ENCODE assay signal across 24 cellular contexts in genomic region chr19:35859414-35859813, GRCh38. TPM values are rescaled to one million over a fixed set of nuclear protein-coding genes. Genes with fewer than 3 reads are reported as not detected.
A peak's percentile ranks its signal among the peaks of the same experiment; 100 is the strongest.
DNase-seq lines count a peak whose midpoint lies in the region; ATAC-seq, FAIRE-seq and TF ChIP-seq lines count a peak whose summit lies in the region.
"Had no signal": no experiment of that assay in that cellular context is flagged by ENCODE, and none has a peak within 500 bp of the region (broad histone marks: within the 10 kb centered on the region; RNA-seq: fewer than 3 reads in every experiment).

No MANE protein-coding gene starts in this region.

- POLR2A ChIA-PET in HEK293 (lab: Yijun Ruan, JAX): interaction anchor here (0.7 to 2.9 kb wide), 2 partner anchors 11 to 41 kb away, joined by 3 to 11 read pairs; partner anchors contain the start of gene NFKBID
- POLR2A ChIA-PET in WTC11 (lab: Charles Lee): interaction anchor here (0.5 kb wide), 1 partner anchor 86 kb away, joined by 3 read pairs; no protein-coding TSS in a partner anchor
- POLR2A ChIA-PET in CD4-positive, alpha-beta T cell (lab: Charles Lee): no interaction called here

- no peaks in the 10 kb centered on the region for H3K4me1 ChIP-seq in HEK293 (ENCODE audit: control insufficient read depth, insufficient read depth, low read length)
- H3K4me1 ChIP-seq in pancreas: peaks cover 6 to 18% (median 17%) of the 10 kb centered on the region in 3 donors
- H3K4me1 ChIP-seq: BE2C had no signal

- no peaks in the 10 kb centered on the region for H3K9me3 ChIP-seq in HEK293 (ENCODE audit: control insufficient read depth, insufficient read depth, low read depth, low read length)
- no peaks in the 10 kb centered on the region for H3K9me3 ChIP-seq in pancreas
- H3K9me3 ChIP-seq in CD4-positive, alpha-beta T cell (ENCODE audit: control insufficient read depth, low read length): no peaks in the 10 kb centered on the region
- H3K9me3 ChIP-seq: BE2C, Caco-2 had no signal

- no peaks in the 10 kb centered on the region for H3K36me3 Mint-ChIP-seq in WTC11
- H3K36me3 Mint-ChIP-seq in neural crest cell (ENCODE audit: low read depth): no peaks in the 10 kb centered on the region
- no peaks in the 10 kb centered on the region for H3K36me3 Mint-ChIP-seq in CD4-positive, alpha-beta T cell (ENCODE audit: low read depth)

- H3K27me3 Mint-ChIP-seq in WTC11 (ENCODE audit: low read depth) (peaks cover 94% of the 10 kb centered on the region), neural crest cell (ENCODE audit: low read depth) (peaks cover 55% of the 10 kb centered on the region)
- peaks cover 81% of the 10 kb centered on the region for H3K27me3 Mint-ChIP-seq in CD4-positive, alpha-beta T cell

- H3K36me3 ChIP-seq in HEK293 (ENCODE audit: control insufficient read depth in 2 of 2, insufficient read depth in 1 of 2, low read length in 2 of 2) (no peaks in the 10 kb centered on the region), pancreas (peaks cover 0 to 5% (median 0%) of the 10 kb centered on the region in 3 donors)
- H3K36me3 ChIP-seq: BE2C had no signal

- H3K4me3 ChIP-seq in HEK293 (ENCODE audit: low read depth, low read length) (no peak overlapping the region), pancreas (no peak overlapping the region)

- TF ChIP-seq CTCF in HEK293 (tag by site-specific recombination; IDR thresholded peaks at IDR 0.05) (no peak), WTC11 (IDR thresholded peaks at IDR 0.05) (no peak), neural crest cell (conservative IDR thresholded peaks at IDR 0.05) (no peak), pancreas (IDR thresholded peaks at IDR 0.05) (no peak)
- no peak for TF ChIP-seq CTCF in CD4-positive, alpha-beta T cell (IDR thresholded peaks at IDR 0.05)

- H3K9me3 Mint-ChIP-seq in WTC11: no peaks in the 10 kb centered on the region
- no peaks in the 10 kb centered on the region for H3K9me3 Mint-ChIP-seq in neural crest cell
- H3K9me3 Mint-ChIP-seq in CD4-positive, alpha-beta T cell: no peaks in the 10 kb centered on the region
- H3K9me3 Mint-ChIP-seq: H9 had no signal

- H3K27ac Mint-ChIP-seq in WTC11 (no peak overlapping the region), neural crest cell (ENCODE audit: unreplicated experiment) (no peak overlapping the region)
- H3K27ac Mint-ChIP-seq in CD4-positive, alpha-beta T cell: no peak overlapping the region
- H3K27ac Mint-ChIP-seq: CD4-positive, CD25-positive, alpha-beta regulatory T cell; H9 had no signal

- CTCF ChIA-PET in HEK293 (lab: Yijun Ruan, JAX) (interaction anchor here (1.0 to 1.4 kb wide), 3 partner anchors 9 to 39 kb away, joined by 3 to 4 read pairs (median 4); no protein-coding TSS in a partner anchor), WTC11 (lab: Charles Lee) (interaction anchor here (1.2 to 3.2 kb wide), 4 partner anchors 9 to 74 kb away, joined by 4 to 36 read pairs (median 25); partner anchors contain the start of gene APLP1)
- CTCF ChIA-PET in CD4-positive, alpha-beta T cell (lab: Charles Lee): no interaction called here

- intact Hi-C loops in pancreas (cut with DNase I) (no loop called here), left colon (cut with DNase I, micrococcal nuclease) (no loop called here)
- intact Hi-C loops in CD4-positive, alpha-beta T cell (cut with DNase I, micrococcal nuclease): no loop called here

- H3K4me3 Mint-ChIP-seq in WTC11: peak overlapping the region; percentile 35
- H3K4me3 Mint-ChIP-seq in neural crest cell: peak overlapping the region; percentile 59
- H3K4me3 Mint-ChIP-seq in CD4-positive, alpha-beta T cell: no peak overlapping the region
- H3K4me3 Mint-ChIP-seq: CD4-positive, CD25-positive, alpha-beta regulatory T cell had no signal

- H3K4me1 Mint-ChIP-seq in WTC11: peaks cover 28% of the 10 kb centered on the region
- peaks cover 50% of the 10 kb centered on the region for H3K4me1 Mint-ChIP-seq in neural crest cell
- peaks cover 5% of the 10 kb centered on the region for H3K4me1 Mint-ChIP-seq in CD4-positive, alpha-beta T cell (ENCODE audit: low read depth)

- no peak for FAIRE-seq in pancreas (lab: Jason Lieb, UNC)
- FAIRE-seq: A204.1, D721Med, GM12892, GM18507, H1 had no signal

- WGBS in pancreas, 2 donors: 39 to 46% methylated on average over 4 of the region's 4 CpGs

- DNase-seq in WTC11 (ENCODE audit: low spot score) (no peak), neural crest cell (ENCODE audit: low read depth, low spot score) (no peak), pancreas (peak in 4 of 6 donors; percentile 42 to 60 (median 50)), NCI-H2171 (lab: John Stamatoyannopoulos, UW) (no peak), GM19238 (ENCODE audit: insufficient read length, low spot score) (no peak), left colon (no peak)
- DNase-seq in CD4-positive, alpha-beta T cell: no peak
- DNase-seq: ACHN; BE2C; C1 segment of cervical spinal cord; Caco-2; CD4-positive, CD25-positive, alpha-beta regulatory T cell; DMS79; GDM1; H9 had no signal

- no peak for ATAC-seq in WTC11
- peak in 1 of 4 donors; percentile 12 for ATAC-seq in pancreas
- ATAC-seq in CD4-positive, alpha-beta T cell (ENCODE audit: poor library complexity): no peak
- ATAC-seq in left colon: no peak

- no peak overlapping the region for H3K27ac ChIP-seq in HEK293 (ENCODE audit: extremely low read depth, low read depth, low read length)
- H3K27ac ChIP-seq in pancreas: no peak overlapping the region
- no peak overlapping the region for H3K27ac ChIP-seq in CD4-positive, alpha-beta T cell (ENCODE audit: low read depth, low read length)
- H3K27ac ChIP-seq: HL-60 had no signal

- no peaks in the 10 kb centered on the region for H3K27me3 ChIP-seq in pancreas
- H3K27me3 ChIP-seq in CD4-positive, alpha-beta T cell (ENCODE audit: control insufficient read depth, insufficient read depth, low read length): peaks cover 58% of the 10 kb centered on the region
- H3K27me3 ChIP-seq: BE2C had no signal

TF ChIP-seq in HEK293, 187 proteins besides CTCF, POLR2A, EP300 and RAD21 (continues in another document):
- 0 out of 2 replicates have a peak, but pooled peaks have one; percentile 29 for TF ChIP-seq ZBTB6 (tag by site-specific recombination; IDR thresholded peaks at IDR 0.05)

TF ChIP-seq in WTC11, 78 proteins besides CTCF, POLR2A, EP300 and RAD21:
- no peak for TF ChIP-seq SOX15 (CRISPR knock-in tag; IDR thresholded peaks at IDR 0.05)
- TF ChIP-seq E2F1 (CRISPR knock-in tag; IDR thresholded peaks at IDR 0.05): no peak
- no peak for TF ChIP-seq HMGA2 (CRISPR knock-in tag; IDR thresholded peaks at IDR 0.05)
- no peak for TF ChIP-seq NFATC4 (CRISPR knock-in tag; IDR thresholded peaks at IDR 0.05)
- TF ChIP-seq MYBL2 (CRISPR knock-in tag; IDR thresholded peaks at IDR 0.05): no peak

RNA-seq across cellular contexts. Expression of gene KIRREL2, which starts 2.7 kb away (rescaled TPM):
- total RNA-seq in WTC11 (2021) (4.7 to 5.3 TPM (median 4.9 TPM) in 3 replicates), neural crest cell (4.5 and 5.2 TPM in 2 replicates), pancreas (10 to 100 TPM; 28.5 to 89.0 (median 47.9) TPM), left colon (under 1 TPM in 1 of 2 donors, not detected in 1; 0.11 TPM)
- 10 to 100 TPM; 38.1 to 49.7 TPM for polyA plus RNA-seq in pancreas
- total RNA-seq in CD4-positive, alpha-beta T cell: under 1 TPM in 1 of 2 experiments, not detected in 1; 0.14 TPM
- total RNA-seq: CD4-positive, CD25-positive, alpha-beta regulatory T cell; HT1080 had no signal
- polyA plus RNA-seq: CD4-positive, CD25-positive, alpha-beta regulatory T cell had no signal

RNA-seq across cellular contexts. Expression of gene NPHS1, which starts 7.1 kb away (rescaled TPM):
- 0.61 to 1.7 TPM (median 1.7 TPM) in 3 replicates for total RNA-seq in WTC11 (2021)
- total RNA-seq in neural crest cell: not detected in 2 replicates
- 10 to 100 TPM; 11.5 to 21.3 (median 15.1) TPM for total RNA-seq in pancreas
- polyA plus RNA-seq in pancreas: 10 to 100 TPM; 17.1 to 32.3 TPM
- not detected for total RNA-seq in CD4-positive, alpha-beta T cell
- total RNA-seq in left colon: not detected
- total RNA-seq: Caco-2; CD4-positive, CD25-positive, alpha-beta regulatory T cell; Daoy; HT1080 had no signal
- polyA plus RNA-seq: CD4-positive, CD25-positive, alpha-beta regulatory T cell had no signal

RNA-seq across cellular contexts. Expression of gene APLP1, which starts 9.0 kb away (rescaled TPM):
- 15.5 to 24.0 TPM (median 20.2 TPM) in 3 replicates for total RNA-seq in WTC11 (2021)
- total RNA-seq in neural crest cell: 140 and 143 TPM in 2 replicates
- total RNA-seq in pancreas: 10 to 100 TPM; 39.2 to 71.8 (median 47.1) TPM
- 100 to 1,000 TPM; 100 to 154 TPM for polyA plus RNA-seq in pancreas
- total RNA-seq in CD4-positive, alpha-beta T cell: not detected
- total RNA-seq in left colon: 1 to 10 TPM; 1.8 to 4.7 TPM
- total RNA-seq: CD4-positive, CD25-positive, alpha-beta regulatory T cell had no signal
- polyA plus RNA-seq: CD4-positive, CD25-positive, alpha-beta regulatory T cell had no signal

RNA-seq across cellular contexts. Expression of gene NFKBID, which starts 40.9 kb away (rescaled TPM):
- total RNA-seq in WTC11 (2021): 10.6 to 13.9 TPM (median 12.8 TPM) in 3 replicates
- total RNA-seq in neural crest cell: 6.4 and 8.0 TPM in 2 replicates
- 10 to 100 TPM in 1 of 6 donors, 1 to 10 TPM in 5; 3.1 to 10.4 (median 4.2) TPM for total RNA-seq in pancreas
- 10 to 100 TPM; 15.7 to 16.7 TPM for polyA plus RNA-seq in pancreas
- total RNA-seq in CD4-positive, alpha-beta T cell: 10 to 100 TPM; 26.5 to 30.1 TPM
- total RNA-seq in left colon: 10 to 100 TPM; 10.0 to 10.1 TPM

RNA-seq across cellular contexts. Expression of gene HCST, which starts 42.9 kb away (rescaled TPM):
- total RNA-seq in WTC11 (2021) (1.8 to 1.9 TPM (median 1.8 TPM) in 3 replicates), neural crest cell (not detected in 2 replicates), pancreas (1 to 10 TPM in 4 of 6 donors, under 1 TPM in 2; 0.46 to 7.4 (median 1.7) TPM), left colon (1 to 10 TPM; 1.0 to 6.1 TPM)
- 10 to 100 TPM in 1 of 2 donors, 1 to 10 TPM in 1; 2.3 to 10.2 TPM for polyA plus RNA-seq in pancreas
- 10 to 100 TPM; 72.4 to 78.6 TPM for total RNA-seq in CD4-positive, alpha-beta T cell
- total RNA-seq: Caco-2, Daoy, H1, HT1080 had no signal

Comparison
In these comparisons a context has a peak if more than half of its experiments do, and no peak if none do; other contexts are left out.
1. DNase-seq: peak in pancreas (4 of 6); none in WTC11 (single experiment), neural crest cell (single experiment), NCI-H2171 (single experiment), CD4-positive, alpha-beta T cell (0 of 10), GM19238 (single experiment) and left colon (0 of 2).